In the genomic region with DNA sequence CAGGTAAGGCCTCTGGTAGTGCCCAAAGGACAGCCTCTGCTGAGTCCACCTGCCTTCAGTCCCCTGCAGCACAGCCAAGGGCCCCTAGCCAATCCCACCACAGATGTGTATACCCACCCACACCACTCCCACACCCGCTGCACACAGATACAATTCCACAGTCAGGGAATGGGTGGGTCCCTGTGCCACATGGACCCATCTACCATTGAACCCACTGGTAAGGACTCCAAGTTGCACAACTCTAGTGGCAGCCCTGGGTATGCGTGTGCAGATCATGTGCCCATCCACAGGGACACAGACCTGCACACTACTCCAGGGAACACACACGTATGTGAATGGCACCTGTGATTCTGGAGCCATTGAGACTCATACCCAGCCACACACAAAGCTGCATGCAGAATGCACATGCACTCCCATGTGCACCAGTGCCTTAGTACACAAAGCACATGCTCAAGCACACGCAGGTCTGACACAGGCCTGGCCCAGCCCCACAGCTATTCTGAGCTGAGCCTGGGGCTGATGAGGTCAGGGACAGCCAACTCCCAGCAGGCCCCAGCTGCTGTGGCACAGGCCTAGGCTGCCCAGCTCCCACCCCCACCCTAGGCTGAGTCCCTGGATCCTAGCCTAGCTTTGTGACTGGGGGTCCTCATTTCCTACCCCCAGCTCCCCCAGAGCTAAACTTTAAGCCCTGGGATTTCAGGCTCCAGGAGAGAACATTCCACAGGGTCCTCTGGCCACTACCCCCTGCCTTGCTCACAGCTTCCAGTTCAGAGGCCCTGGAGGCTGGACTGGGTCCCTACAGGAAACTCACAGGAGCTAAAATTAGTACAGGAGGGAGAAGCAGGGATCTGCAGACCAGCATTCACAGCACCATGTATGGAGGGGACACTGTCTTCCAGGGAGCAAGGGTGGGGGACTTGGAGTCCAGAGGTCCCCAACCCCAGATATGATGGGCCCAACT, we compare ENCODE assay signal across 9 cellular contexts. TPM values are rescaled to one million over a fixed set of nuclear protein-coding genes. Genes with fewer than 3 reads are reported as not detected.
A peak's percentile ranks its signal among the peaks of the same experiment; 100 is the strongest.
DNase-seq lines count a peak whose midpoint lies in the region; ATAC-seq, FAIRE-seq and TF ChIP-seq lines count a peak whose summit lies in the region.
"Had no signal": no experiment of that assay in that cellular context is flagged by ENCODE, and none has a peak within 500 bp of the region (broad histone marks: within the 10 kb centered on the region; RNA-seq: fewer than 3 reads in every experiment).

No MANE protein-coding gene starts in this region.

- no peak for ATAC-seq in K562

- TF ChIP-seq RAD21 in K562 (CRISPR knock-in tag; conservative IDR thresholded peaks at IDR 0.05 in 1 of 2, IDR thresholded peaks at IDR 0.05 in 1 of 2), result no peak

- H3K27me3 ChIP-seq in K562 (ENCODE audit: control insufficient read depth in 2 of 2, insufficient read depth in 2 of 2, low read length in 2 of 2) (peaks cover 12 to 35% of the 10 kb centered on the region in 2 experiments), right atrium auricular region (no peaks in the 10 kb centered on the region), stomach (peaks cover 0 to 8% (median 6%) of the 10 kb centered on the region in 3 donors)

- TF ChIP-seq CTCF in K562 (IDR thresholded peaks at IDR 0.05 in 2 of 3, conservative IDR thresholded peaks at IDR 0.05 in 1 of 3; ENCODE audit: insufficient read depth in 2 of 3, low read depth in 1 of 3, low read length in 3 of 3) (no peak), right atrium auricular region (IDR thresholded peaks at IDR 0.05) (no peak), stomach (IDR thresholded peaks at IDR 0.05) (no peak)

- H4K20me1 ChIP-seq in K562 (replicated peaks; ENCODE audit: control insufficient read depth, insufficient read depth, low read length), result no peaks in the 10 kb centered on the region; the same call in 1 of the 2 replicates

- in situ Hi-C loops in K562 (cut with MboI), result no loop called here

- no TSS peak for BruUV-seq in K562 (replicated peaks; lab: Mats Ljungman, UMichigan)

- POLR2A ChIA-PET in K562 (lab: Yijun Ruan, JAX), result interaction anchor here (0.7 to 2.6 kb wide), 3 partner anchors 12 to 247 kb away, joined by 3 to 11 read pairs (median 3); no protein-coding TSS in a partner anchor

- H3K9ac ChIP-seq in K562 (ENCODE audit: insufficient read depth in 1 of 2, low read depth in 2 of 2, low read length in 2 of 2), result no peak overlapping the region

- no peak overlapping the region for H3K4me3 ChIP-seq in K562
- H3K4me3 ChIP-seq in right atrium auricular region, result no peak overlapping the region
- H3K4me3 ChIP-seq in stomach, result no peak overlapping the region

- no peaks in the 10 kb centered on the region for H3K79me2 ChIP-seq in K562 (ENCODE audit: control insufficient read depth, insufficient read depth, low read length)

- H2AFZ ChIP-seq in K562 (ENCODE audit: low read depth, low read length), result no peak overlapping the region

- H3K9me1 ChIP-seq in K562 (ENCODE audit: control insufficient read depth, insufficient read depth, low read length), result no peaks in the 10 kb centered on the region

- DNase-seq in KG1 (lab: John Stamatoyannopoulos, UW) (peak; percentile 47), K562 (ENCODE audit: extremely low read depth in 1 of 4, low spot score in 3 of 4) (no peak), right atrium auricular region (ENCODE audit: low spot score) (no peak), stomach (no peak), middle frontal gyrus (ENCODE audit: extremely low spot score, low spot score) (no peak), occipital lobe (lab: John Stamatoyannopoulos, UW) (no peak), globus pallidus (ENCODE audit: low spot score) (no peak), NAMALWA (ENCODE audit: low spot score) (no peak)

- H3K4me1 ChIP-seq in K562 (replicated peaks in 1 of 2; ENCODE audit: control insufficient read depth in 2 of 2, insufficient read depth in 2 of 2, low read length in 2 of 2) (peaks cover 0 to 28% of the 10 kb centered on the region in 2 experiments; a peak in 2 of 5 replicates), right atrium auricular region (peaks cover 0 to 82% of the 10 kb centered on the region in 2 donors), stomach (peaks cover 45 to 79% (median 71%) of the 10 kb centered on the region in 4 donors)

- CTCF ChIA-PET in K562 (lab: Yijun Ruan, JAX; ENCODE audit: low intra/inter-chr PET ratio), result interaction anchor here (0.9 to 1.1 kb wide), 2 partner anchors 199 to 208 kb away, joined by 3 to 4 read pairs; no protein-coding TSS in a partner anchor

- WGBS in K562 (ENCODE audit: insufficient coverage, low coverage, missing lambda C conversion rate), result 47% methylated on average over 4 of the region's 4 CpGs
- WGBS in stomach, 5 donors, result 72 to 80% (median 77%) methylated on average over 4 of the region's 4 CpGs

- TF ChIP-seq EP300 in K562 (IDR thresholded peaks at IDR 0.05; ENCODE audit: low read length), result no peak
- TF ChIP-seq EP300 in stomach (IDR thresholded peaks at IDR 0.05), result no peak

- H3K36me3 ChIP-seq in K562 (ENCODE audit: control insufficient read depth, insufficient read depth, low read length) (no peaks in the 10 kb centered on the region), right atrium auricular region (no peaks in the 10 kb centered on the region), stomach (no peaks in the 10 kb centered on the region)

- no peak for FAIRE-seq in K562 (lab: Jason Lieb, UNC)

- no peak overlapping the region for H3K4me2 ChIP-seq in K562 (ENCODE audit: insufficient read depth, low read length)

- intact Hi-C loops in K562 (cut with micrococcal nuclease) (no loop called here), stomach (cut with DNase I; ENCODE audit: low total_unique reads) (no loop called here)

- H3K27ac ChIP-seq in K562 (ENCODE audit: extremely low read depth, low read depth, low read length) (no peak overlapping the region), right atrium auricular region (peak overlapping the region; percentile 88 to 92), stomach (peak overlapping the region; percentile 9 to 86 (median 62))

- H3K9me3 ChIP-seq in K562 (replicated peaks; ENCODE audit: control insufficient read depth, insufficient read depth, low read depth, low read length) (no peaks in the 10 kb centered on the region), right atrium auricular region (no peaks in the 10 kb centered on the region), stomach (no peaks in the 10 kb centered on the region)

- no peak for TF ChIP-seq POLR2A in K562 (conservative IDR thresholded peaks at IDR 0.05)
- TF ChIP-seq POLR2A in stomach (IDR thresholded peaks at IDR 0.05), result no peak

RNA-seq across cellular contexts. Expression of a gene that starts 2.8 kb away (rescaled TPM):
- total RNA-seq in K562 (2011; cell fraction: chromatin; rRNA removed; ENCODE audit: low replicate concordance), result 1.1 and 1.4 TPM in 2 replicates
- total RNA-seq in K562 (2011; cell fraction: nucleolus; rRNA removed), result 0.66 and 0.83 TPM in 2 replicates
- total RNA-seq in K562 (2011; cell fraction: nucleoplasm; rRNA removed), result 0.51 and 0.61 TPM in 2 replicates
- total RNA-seq in K562 (2014; rRNA removed), result 0.05 TPM in 1 of 2 replicates, not detected in the other
- 0.04 TPM in 1 of 2 replicates, not detected in the other for total RNA-seq in K562 (2014; rRNA removed; fragmentation: Illumina TruSeq; extraction: Trizol)
- total RNA-seq in K562 (2015; rRNA removed; fragmentation: Illumina TruSeq; extraction: Trizol), result not detected in 2 replicates
- 0.13 TPM in 2 replicates for total RNA-seq in K562 (2021)
- 0.03 and 0.18 TPM in 2 replicates for polyA plus RNA-seq in K562 (2011; rRNA removed)
- polyA plus RNA-seq in K562 (2011; cell fraction: cytosol; rRNA removed), result 0.03 TPM in 1 of 2 replicates, not detected in the other
- 0.46 and 0.61 TPM in 2 replicates for polyA plus RNA-seq in K562 (2011; cell fraction: nucleus; rRNA removed)
- 0.05 and 1.0 TPM in 2 replicates for polyA plus RNA-seq in K562 (2012)
- 0.07 TPM in 1 of 2 replicates, not detected in the other for polyA plus RNA-seq in K562 (2014; fragmentation: Illumina TruSeq; extraction: Trizol)
- polyA plus RNA-seq in K562 (2014; fragmentation: Nextera tagmentation; extraction: Ambion mirVana), result not detected
- polyA plus RNA-seq in K562 (2014; rRNA removed), result 0.05 and 0.09 TPM in 2 replicates
- 0.06 TPM in 1 of 2 replicates, not detected in the other for polyA minus RNA-seq in K562 (2011; rRNA and poly(A)+ RNA removed)
- polyA minus RNA-seq in K562 (2011; cell fraction: cytosol; rRNA and poly(A)+ RNA removed), result 0.19 TPM in 1 of 2 replicates, not detected in the other
- polyA minus RNA-seq in K562 (2011; cell fraction: nucleus; rRNA and poly(A)+ RNA removed), result 0.22 and 0.54 TPM in 2 replicates
- total RNA-seq in right atrium auricular region, result 10 to 100 TPM in 1 of 2 donors, 1 to 10 TPM in 1; 8.3 to 12.5 TPM
- total RNA-seq in stomach, result 100 to 1,000 TPM in 1 of 5 donors, 10 to 100 TPM in 4; 10.8 to 107 (median 50.0) TPM
- polyA plus RNA-seq in stomach, result 100 to 1,000 TPM in 1 of 3 donors, 1 to 10 TPM in 2; 5.3 to 103 (median 9.3) TPM
- 3.9 TPM for total RNA-seq in occipital lobe

RNA-seq across cellular contexts. Expression of a gene that starts 5.0 kb away (rescaled TPM):
- not detected in 2 replicates for total RNA-seq in K562 (2011; cell fraction: chromatin; rRNA removed; ENCODE audit: low replicate concordance)
- total RNA-seq in K562 (2011; cell fraction: nucleolus; rRNA removed), result not detected in 2 replicates
- total RNA-seq in K562 (2011; cell fraction: nucleoplasm; rRNA removed), result not detected in 2 replicates
- not detected in 2 replicates for total RNA-seq in K562 (2014; rRNA removed)
- not detected in 2 replicates for total RNA-seq in K562 (2014; rRNA removed; fragmentation: Illumina TruSeq; extraction: Trizol)
- not detected in 2 replicates for total RNA-seq in K562 (2015; rRNA removed; fragmentation: Illumina TruSeq; extraction: Trizol)
- total RNA-seq in K562 (2021), result not detected in 2 replicates
- not detected in 2 replicates for polyA plus RNA-seq in K562 (2011; rRNA removed)
- not detected in 2 replicates for polyA plus RNA-seq in K562 (2011; cell fraction: cytosol; rRNA removed)
- polyA plus RNA-seq in K562 (2011; cell fraction: nucleus; rRNA removed), result not detected in 2 replicates
- 0.50 TPM in 1 of 2 replicates, not detected in the other for polyA plus RNA-seq in K562 (2012)
- not detected in 2 replicates for polyA plus RNA-seq in K562 (2014; fragmentation: Illumina TruSeq; extraction: Trizol)
- polyA plus RNA-seq in K562 (2014; fragmentation: Nextera tagmentation; extraction: Ambion mirVana), result not detected
- not detected in 2 replicates for polyA plus RNA-seq in K562 (2014; rRNA removed)
- not detected in 2 replicates for polyA minus RNA-seq in K562 (2011; rRNA and poly(A)+ RNA removed)
- polyA minus RNA-seq in K562 (2011; cell fraction: cytosol; rRNA and poly(A)+ RNA removed), result not detected in 2 replicates
- not detected in 2 replicates for polyA minus RNA-seq in K562 (2011; cell fraction: nucleus; rRNA and poly(A)+ RNA removed)
- not detected for total RNA-seq in right atrium auricular region
- under 1 TPM in 1 of 5 donors, not detected in 4; 0.55 TPM for total RNA-seq in stomach
- polyA plus RNA-seq in stomach, result 1 to 10 TPM in 1 of 3 donors, under 1 TPM in 1, not detected in 1; 0.46 to 1.0 TPM
- 2.5 TPM for total RNA-seq in occipital lobe
- total RNA-seq: glomerular endothelial cell had no signal

RNA-seq across cellular contexts. Expression of a gene that starts 21.4 kb away (rescaled TPM):
- total RNA-seq in K562 (2011; cell fraction: chromatin; rRNA removed; ENCODE audit: low replicate concordance), result not detected in 2 replicates
- 0.17 TPM in 1 of 2 replicates, not detected in the other for total RNA-seq in K562 (2011; cell fraction: nucleolus; rRNA removed)
- total RNA-seq in K562 (2011; cell fraction: nucleoplasm; rRNA removed), result not detected in 2 replicates
- not detected in 2 replicates for total RNA-seq in K562 (2014; rRNA removed)
- total RNA-seq in K562 (2014; rRNA removed; fragmentation: Illumina TruSeq; extraction: Trizol), result not detected in 2 replicates
- not detected in 2 replicates for total RNA-seq in K562 (2015; rRNA removed; fragmentation: Illumina TruSeq; extraction: Trizol)
- not detected in 2 replicates for total RNA-seq in K562 (2021)
- not detected in 2 replicates for polyA plus RNA-seq in K562 (2011; rRNA removed)
- not detected in 2 replicates for polyA plus RNA-seq in K562 (2011; cell fraction: cytosol; rRNA removed)
- polyA plus RNA-seq in K562 (2011; cell fraction: nucleus; rRNA removed), result 0.07 TPM in 1 of 2 replicates, not detected in the other
- polyA plus RNA-seq in K562 (2012), result 0.03 TPM in 1 of 2 replicates, not detected in the other
- not detected in 2 replicates for polyA plus RNA-seq in K562 (2014; fragmentation: Illumina TruSeq; extraction: Trizol)
- under 1 TPM in 1 of 2 experiments, not detected in 1; 0.01 TPM for polyA plus RNA-seq in K562 (2014; fragmentation: Nextera tagmentation; extraction: Ambion mirVana)
- not detected in 2 replicates for polyA plus RNA-seq in K562 (2014; rRNA removed)
- polyA minus RNA-seq in K562 (2011; rRNA and poly(A)+ RNA removed), result not detected in 2 replicates
- polyA minus RNA-seq in K562 (2011; cell fraction: cytosol; rRNA and poly(A)+ RNA removed), result not detected in 2 replicates
- not detected in 2 replicates for polyA minus RNA-seq in K562 (2011; cell fraction: nucleus; rRNA and poly(A)+ RNA removed)
- total RNA-seq in right atrium auricular region, result under 1 TPM in 1 of 2 donors, not detected in 1; 0.12 TPM
- total RNA-seq in stomach, result under 1 TPM in 1 of 5 donors, not detected in 4; under 0.01 TPM
- polyA plus RNA-seq in stomach, result under 1 TPM in 1 of 3 donors, not detected in 2; 0.10 TPM
- total RNA-seq in occipital lobe, result 0.31 TPM
- total RNA-seq: glomerular endothelial cell had no signal
